Comparison of ENCODE assay signal across 9 cellular contexts in genomic region chr7:106283501-106283830, GRCh38. TPM values are rescaled to one million over a fixed set of nuclear protein-coding genes. Genes with fewer than 3 reads are reported as not detected.
DNase-seq lines count a peak whose midpoint lies in the region; ATAC-seq, FAIRE-seq and TF ChIP-seq lines count a peak whose summit lies in the region.
"Had no signal": no experiment of that assay in that cellular context is flagged by ENCODE, and none has a peak within 500 bp of the region (broad histone marks: within the 10 kb centered on the region; RNA-seq: fewer than 3 reads in every experiment).

No MANE protein-coding gene starts in this region.

- peaks cover 7% of the 10 kb centered on the region for H3K36me3 Mint-ChIP-seq in activated CD4-positive, alpha-beta T cell treated with anti-CD3 and anti-CD28 coated beads, Interleukin-2, amount 10 ng/mL, durations not matched to agents 7 days and 5 days (ENCODE audit: low read depth)
- peaks cover 55% of the 10 kb centered on the region for H3K36me3 Mint-ChIP-seq in activated naive CD8-positive, alpha-beta T cell treated with anti-CD3 and anti-CD28 coated beads, Interleukin-2, amount 50 U/mL, for 24 hours (ENCODE audit: low read depth)

- H3K27me3 ChIP-seq in testis, result no peaks in the 10 kb centered on the region

- POLR2A ChIA-PET in activated CD4-positive, alpha-beta T cell treated with anti-CD3 and anti-CD28 coated beads, Interleukin-2, amount 10 ng/mL, durations not matched to agents 7 days and 5 days (lab: Charles Lee), result no interaction called here

- ATAC-seq in activated naive CD8-positive, alpha-beta T cell treated with anti-CD3 and anti-CD28 coated beads, Interleukin-2, amount 50 U/mL, for 24 hours, result no peak

- H3K9me3 ChIP-seq in kidney (ENCODE audit: control insufficient read depth in 1 of 2, low read length in 2 of 2), result no peaks in the 10 kb centered on the region
- no peaks in the 10 kb centered on the region for H3K9me3 ChIP-seq in testis

- no peak for DNase-seq in activated CD4-positive, alpha-beta T cell treated with anti-CD3 and anti-CD28 coated beads, Interleukin-2, amount 10 ng/mL, durations not matched to agents 7 days and 5 days
- DNase-seq in activated CD4-positive, alpha-beta T cell treated with anti-CD3 and anti-CD28 coated beads, Interleukin-2, amount 50 U/mL, for 4 hours, result no peak
- no peak for DNase-seq in activated naive CD8-positive, alpha-beta T cell treated with anti-CD3 and anti-CD28 coated beads, Interleukin-2, amount 50 U/mL, for 24 hours
- DNase-seq in kidney (no peak), testis (no peak), NCI-H1417 (lab: John Stamatoyannopoulos, UW) (no peak), NCI-H2227 (lab: John Stamatoyannopoulos, UW; ENCODE audit: unreplicated experiment) (no peak), NCI-H1436 (lab: John Stamatoyannopoulos, UW) (no peak)
- DNase-seq: NCI-H187 treated with DMSO at 0.1 percent for 48 hours had no signal

- intact Hi-C loops in kidney (cut with DNase I), result no loop called here
- intact Hi-C loops in testis (cut with DNase I; ENCODE audit: low total_unique reads), result no loop called here

- TF ChIP-seq CTCF in kidney (IDR thresholded peaks at IDR 0.05; ENCODE audit: borderline replicate concordance, extremely low read depth, insufficient read depth) (no peak), testis (IDR thresholded peaks at IDR 0.05) (no peak)

- FAIRE-seq in kidney (lab: Jason Lieb, UNC), result no peak

- no peak for TF ChIP-seq POLR2A in testis (IDR thresholded peaks at IDR 0.05)

- no peaks in the 10 kb centered on the region for H3K9me3 Mint-ChIP-seq in activated CD4-positive, alpha-beta T cell treated with anti-CD3 and anti-CD28 coated beads, Interleukin-2, amount 10 ng/mL, durations not matched to agents 7 days and 5 days
- peaks cover 3% of the 10 kb centered on the region for H3K9me3 Mint-ChIP-seq in activated naive CD8-positive, alpha-beta T cell treated with anti-CD3 and anti-CD28 coated beads, Interleukin-2, amount 50 U/mL, for 24 hours

- H3K36me3 ChIP-seq in kidney (ENCODE audit: control insufficient read depth in 1 of 2, insufficient read depth in 2 of 2, low read length in 2 of 2), result no peaks in the 10 kb centered on the region
- H3K36me3 ChIP-seq in testis (ENCODE audit: low read depth, missing control alignments), result no peaks in the 10 kb centered on the region

- CTCF ChIA-PET in activated CD4-positive, alpha-beta T cell treated with anti-CD3 and anti-CD28 coated beads, Interleukin-2, amount 10 ng/mL, durations not matched to agents 7 days and 5 days (lab: Charles Lee), result no interaction called here

- 12 to 20% methylated on average over 5 of the region's 5 CpGs for WGBS in testis, 2 donors

- H3K27ac ChIP-seq in kidney (ENCODE audit: low read depth in 2 of 2, low read length in 2 of 2), result peak overlapping the region; percentile 87 to 98
- H3K27ac ChIP-seq in testis, result peak overlapping the region; percentile 98 to 99

- peak overlapping the region; percentile 37 to 68 for H3K9ac ChIP-seq in kidney (ENCODE audit: low read length in 2 of 2)

- H3K27ac Mint-ChIP-seq in activated CD4-positive, alpha-beta T cell treated with anti-CD3 and anti-CD28 coated beads, Interleukin-2, amount 10 ng/mL, durations not matched to agents 7 days and 5 days, result peak overlapping the region; percentile 94
- peak overlapping the region; percentile 99 for H3K27ac Mint-ChIP-seq in activated naive CD8-positive, alpha-beta T cell treated with anti-CD3 and anti-CD28 coated beads, Interleukin-2, amount 50 U/mL, for 24 hours

- H3K4me3 ChIP-seq in kidney (ENCODE audit: low read length in 2 of 2) (peak overlapping the region; percentile 79 to 83), testis (peak overlapping the region; percentile 82 to 90)

- H3K27me3 Mint-ChIP-seq in activated CD4-positive, alpha-beta T cell treated with anti-CD3 and anti-CD28 coated beads, Interleukin-2, amount 10 ng/mL, durations not matched to agents 7 days and 5 days, result no peaks in the 10 kb centered on the region
- no peaks in the 10 kb centered on the region for H3K27me3 Mint-ChIP-seq in activated naive CD8-positive, alpha-beta T cell treated with anti-CD3 and anti-CD28 coated beads, Interleukin-2, amount 50 U/mL, for 24 hours

- peak overlapping the region; percentile 91 for H3K4me3 Mint-ChIP-seq in activated CD4-positive, alpha-beta T cell treated with anti-CD3 and anti-CD28 coated beads, Interleukin-2, amount 10 ng/mL, durations not matched to agents 7 days and 5 days
- peak overlapping the region; percentile 98 for H3K4me3 Mint-ChIP-seq in activated naive CD8-positive, alpha-beta T cell treated with anti-CD3 and anti-CD28 coated beads, Interleukin-2, amount 50 U/mL, for 24 hours

- H3K4me1 Mint-ChIP-seq in activated CD4-positive, alpha-beta T cell treated with anti-CD3 and anti-CD28 coated beads, Interleukin-2, amount 10 ng/mL, durations not matched to agents 7 days and 5 days, result peaks cover 59% of the 10 kb centered on the region
- peaks cover 61% of the 10 kb centered on the region for H3K4me1 Mint-ChIP-seq in activated naive CD8-positive, alpha-beta T cell treated with anti-CD3 and anti-CD28 coated beads, Interleukin-2, amount 50 U/mL, for 24 hours

- H3K4me1 ChIP-seq in kidney (ENCODE audit: control insufficient read depth in 1 of 2, insufficient read depth in 1 of 2, low read depth in 1 of 2, low read length in 2 of 2) (peaks cover 0 to 10% of the 10 kb centered on the region in 2 donors), testis (peaks cover 3% of the 10 kb centered on the region)

RNA-seq across cellular contexts. Expression of gene NAMPT, which starts 1.3 kb away (rescaled TPM):
- 10 to 100 TPM; 58.7 to 70.8 TPM for total RNA-seq in activated CD4-positive, alpha-beta T cell treated with anti-CD3 and anti-CD28 coated beads, Interleukin-2, amount 10 ng/mL, durations not matched to agents 7 days and 5 days
- 217 TPM for total RNA-seq in kidney
- 16.5 TPM for polyA plus RNA-seq in kidney (ENCODE audit: insufficient read depth, low read depth, low replicate concordance)
- total RNA-seq in testis, result 10 to 100 TPM; 45.0 to 60.4 TPM
- 28.6 TPM for polyA plus RNA-seq in testis (ENCODE audit: insufficient read depth, low read depth, low replicate concordance)
